ENCODE assay signal across 8 cellular contexts in the genomic region with DNA sequence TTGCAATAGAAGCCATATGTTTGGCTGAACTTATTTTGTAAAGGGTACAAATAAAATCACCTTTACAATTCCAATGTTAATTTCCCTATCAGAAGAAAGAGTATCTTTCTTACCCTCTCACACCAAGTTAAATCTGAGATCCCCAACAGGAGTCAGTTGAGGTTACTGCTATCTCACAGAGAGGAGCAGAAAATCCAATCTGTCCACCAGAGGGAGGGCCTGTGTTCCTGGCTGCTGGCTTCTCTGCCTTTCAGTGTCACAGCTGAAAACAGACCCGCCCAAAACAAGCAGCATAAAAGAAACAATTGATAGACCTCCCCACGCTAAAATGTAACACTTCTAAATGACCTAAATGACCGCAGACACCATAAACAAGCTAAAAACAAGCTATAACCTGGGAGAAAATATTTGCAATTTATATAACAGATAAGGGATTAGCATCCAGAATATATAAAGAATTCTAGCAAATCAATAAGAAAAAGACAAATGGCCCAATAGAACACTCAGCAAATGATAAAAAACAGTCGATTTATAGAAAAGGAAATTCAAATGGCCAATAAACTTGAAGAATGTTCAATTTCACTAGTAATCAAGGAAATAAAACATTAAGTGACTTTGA. TPM values are rescaled to one million over a fixed set of nuclear protein-coding genes. Genes with fewer than 3 reads are reported as not detected.
DNase-seq lines count a peak whose midpoint lies in the region; ATAC-seq lines count a peak whose summit lies in the region.

No MANE protein-coding gene starts in this region.

- WGBS in right cardiac atrium: 24% methylated on average over 4 of the region's 4 CpGs

- H3K4me1 ChIP-seq in SJCRH30: peaks cover 23% of the 10 kb centered on the region
- no peaks in the 10 kb centered on the region for H3K4me1 ChIP-seq in right cardiac atrium (ENCODE audit: control insufficient read depth, insufficient read depth, low read length)

- H3K27me3 ChIP-seq in SJCRH30 (no peaks in the 10 kb centered on the region), right cardiac atrium (ENCODE audit: control insufficient read depth, insufficient read depth) (no peaks in the 10 kb centered on the region)

- H3K27ac ChIP-seq in SJCRH30 (no peak overlapping the region), right cardiac atrium (ENCODE audit: low read length) (no peak overlapping the region)

- no peak overlapping the region for H3K4me3 ChIP-seq in SJCRH30
- no peak overlapping the region for H3K4me3 ChIP-seq in right cardiac atrium (ENCODE audit: low read length)

- no peaks in the 10 kb centered on the region for H3K36me3 ChIP-seq in SJCRH30

- peak; percentile 81 to 83 for ATAC-seq in right cardiac atrium
- peak; percentile 77 for ATAC-seq in sciatic nerve
- ATAC-seq in GM18861 (IDR thresholded peaks at IDR 0.05; ENCODE audit: unreplicated experiment): no peak
- ATAC-seq in HG02981 (IDR thresholded peaks at IDR 0.05; ENCODE audit: unreplicated experiment): no peak

- intact Hi-C loops in right cardiac atrium (cut with DNase I): loop anchor here (2.0 to 10.0 kb wide), 4 partner anchors 95 to 193 kb away; no protein-coding TSS in a partner anchor
- intact Hi-C loops in sciatic nerve (cut with DNase I): loop anchor here (10.0 kb wide), 1 partner anchor 193 kb away; no protein-coding TSS in a partner anchor

- peak; percentile 59 for DNase-seq in Daoy (ENCODE audit: low read depth)
- DNase-seq in LoVo (ENCODE audit: low spot score): peak; percentile 62
- peak; percentile 77 to 89 for DNase-seq in SJCRH30
- DNase-seq in anterior cingulate cortex (lab: John Stamatoyannopoulos, UW): peak in 36 of 58 donors; percentile 8 to 81 (median 42)
- DNase-seq in right cardiac atrium: peak; percentile 40 to 76 (median 72)
- no peak for DNase-seq in sciatic nerve (ENCODE audit: low spot score)

- no peaks in the 10 kb centered on the region for H3K9me3 ChIP-seq in SJCRH30 (replicated peaks)
- H3K9me3 ChIP-seq in right cardiac atrium (ENCODE audit: control insufficient read depth, low read length): no peaks in the 10 kb centered on the region

RNA-seq across cellular contexts. Expression of a gene that starts 24.5 kb away (rescaled TPM):
- 4.1 and 6.1 TPM in 2 replicates for total RNA-seq in Daoy (2014; rRNA removed; shearing (Covaris generic))
- 19.5 and 21.9 TPM in 2 replicates for total RNA-seq in SJCRH30 (2014; rRNA removed; shearing (Covaris generic))
- total RNA-seq in right cardiac atrium: 10 to 100 TPM; 11.8 to 12.8 (median 12.1) TPM
- polyA plus RNA-seq in right cardiac atrium: 5.8 TPM
- total RNA-seq in sciatic nerve: 65.7 TPM

Comparison
In these comparisons a context has a peak if more than half of its experiments do, and no peak if none do; other contexts are left out.
1. ATAC-seq: peak in right cardiac atrium (2 of 2) and sciatic nerve (single experiment); none in GM18861 (single experiment) and HG02981 (single experiment).